In the genomic region with DNA sequence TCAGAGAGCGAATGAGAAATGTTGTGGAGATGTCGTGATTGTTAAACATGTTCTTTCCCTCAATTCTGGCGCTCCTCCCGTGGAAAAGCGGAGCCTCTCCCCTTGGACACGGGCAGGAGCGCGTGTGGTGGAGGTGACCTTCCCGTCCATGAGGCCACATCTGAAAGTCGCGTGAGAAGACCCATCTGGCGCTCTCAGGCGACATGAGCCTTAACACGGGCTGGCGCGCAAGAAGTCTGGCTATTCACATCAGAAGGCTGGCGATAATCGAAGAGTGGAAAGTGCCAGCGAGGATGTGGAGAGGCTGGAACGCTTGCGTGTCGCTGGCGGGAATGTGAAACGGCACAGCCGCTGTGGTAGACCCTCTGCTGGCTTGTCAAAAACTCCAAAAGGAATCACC, we compare ENCODE assay signal across 21 cellular contexts.
"Had no signal": no experiment of that assay in that cellular context is flagged by ENCODE, and none has a peak within 500 bp of the region (broad histone marks: within the 10 kb centered on the region; RNA-seq: fewer than 3 reads in every experiment).

No MANE protein-coding gene starts in this region.

- ATAC-seq: activated CD4-positive, alpha-beta T cell treated with anti-CD3 and anti-CD28 coated beads for 36 hours; activated T-cell treated with anti-CD3 and anti-CD28 coated beads, Interleukin-2, amount 50 U/mL, for 72 hours had no signal

- H3K27me3 Mint-ChIP-seq: activated CD4-positive, alpha-beta memory T cell treated with anti-CD3 and anti-CD28 coated beads, Interleukin-2, amount 10 ng/mL, durations not matched to agents 7 days and 5 days; activated CD4-positive, alpha-beta T cell treated with anti-CD3 and anti-CD28 coated beads for 36 hours; central memory CD8-positive, alpha-beta T cell had no signal

- H3K9me3 ChIP-seq: Peyer's patch, SJSA1 had no signal

- H3K9me3 Mint-ChIP-seq: activated CD4-positive, alpha-beta memory T cell treated with anti-CD3 and anti-CD28 coated beads, Interleukin-2, amount 10 ng/mL, durations not matched to agents 7 days and 5 days; activated T-cell treated with anti-CD3 and anti-CD28 coated beads, Interleukin-2, amount 50 U/mL, for 72 hours; T-helper 1 cell treated with Interleukin-12 subunit alpha and Interleukin-12 subunit beta and Interleukin-4 antibody, amounts not matched to agents 30 μg/mL and 1 μg/mL, for 36 hours had no signal

- H3K4me3 ChIP-seq: Peyer's patch, SJSA1 had no signal

- DNase-seq: activated CD4-positive, alpha-beta memory T cell treated with anti-CD3 and anti-CD28 coated beads, Interleukin-2, amount 10 ng/mL, durations not matched to agents 7 days and 5 days; activated CD4-positive, alpha-beta T cell treated with anti-CD3 and anti-CD28 coated beads for 36 hours; activated CD4-positive, alpha-beta T cell treated with anti-CD3 and anti-CD28 coated beads, Interleukin-2, amount 50 U/mL, for 1 hour; activated T-cell treated with anti-CD3 and anti-CD28 coated beads for 4 hours; activated T-cell treated with anti-CD3 and anti-CD28 coated beads, Interleukin-2, amount 50 U/mL, for 72 hours; amygdala; Karpas-422; MM.1S; NCI-H1105 treated with DMSO at 0.1 percent for 48 hours; NCI-H1436 treated with DMSO at 0.1 percent for 48 hours; NCI-H187; NCI-H2081 treated with DMSO at 0.1 percent for 48 hours; NCI-H446; NCI-H524; SHP77 had no signal

- H3K36me3 ChIP-seq: Peyer's patch had no signal

- H3K27ac Mint-ChIP-seq: activated CD4-positive, alpha-beta memory T cell treated with anti-CD3 and anti-CD28 coated beads, Interleukin-2, amount 10 ng/mL, durations not matched to agents 7 days and 5 days; activated CD4-positive, alpha-beta T cell treated with anti-CD3 and anti-CD28 coated beads for 36 hours; brain; T-helper 1 cell treated with Interleukin-12 subunit alpha and Interleukin-12 subunit beta and Interleukin-4 antibody, amounts not matched to agents 30 μg/mL and 1 μg/mL, for 36 hours had no signal

- H3K27ac ChIP-seq: Peyer's patch, RWPE1, SJSA1 had no signal

- H3K27me3 ChIP-seq: Peyer's patch, SJSA1 had no signal

- H3K4me1 ChIP-seq: Peyer's patch, SJSA1 had no signal

- H3K4me1 Mint-ChIP-seq: activated CD4-positive, alpha-beta memory T cell treated with anti-CD3 and anti-CD28 coated beads, Interleukin-2, amount 10 ng/mL, durations not matched to agents 7 days and 5 days; activated CD4-positive, alpha-beta T cell treated with anti-CD3 and anti-CD28 coated beads for 36 hours had no signal

- H3K4me3 Mint-ChIP-seq: activated CD4-positive, alpha-beta memory T cell treated with anti-CD3 and anti-CD28 coated beads, Interleukin-2, amount 10 ng/mL, durations not matched to agents 7 days and 5 days; activated CD4-positive, alpha-beta T cell treated with anti-CD3 and anti-CD28 coated beads for 36 hours; activated T-cell treated with anti-CD3 and anti-CD28 coated beads, Interleukin-2, amount 50 U/mL, for 72 hours; brain; central memory CD8-positive, alpha-beta T cell; T-helper 1 cell treated with Interleukin-12 subunit alpha and Interleukin-12 subunit beta and Interleukin-4 antibody, amounts not matched to agents 30 μg/mL and 1 μg/mL, for 36 hours had no signal
